ENCODE assay signal across 18 cellular contexts in the genomic region with DNA sequence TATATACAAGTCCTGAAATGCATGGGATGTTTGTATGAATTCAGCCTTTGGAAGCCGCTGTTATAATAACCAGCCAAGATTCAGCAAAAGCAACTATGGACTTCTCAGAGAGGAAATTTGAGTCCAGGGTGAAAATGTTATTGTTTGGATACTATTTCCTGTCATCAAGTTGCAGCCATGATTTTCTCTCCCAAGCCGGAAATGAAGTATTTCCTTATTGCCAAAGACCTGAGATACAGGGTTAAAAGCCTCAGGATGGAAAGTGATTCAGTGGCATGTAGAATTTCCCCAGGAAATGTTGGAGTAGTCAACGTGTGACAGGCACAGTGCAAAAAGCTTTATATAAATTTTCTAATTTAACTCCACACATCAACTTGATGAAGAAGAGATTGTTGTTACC.
DNase-seq lines count a peak whose midpoint lies in the region; ATAC-seq and TF ChIP-seq lines count a peak whose summit lies in the region.
"Had no signal": no experiment of that assay in that cellular context is flagged by ENCODE, and none has a peak within 500 bp of the region (broad histone marks: within the 10 kb centered on the region; RNA-seq: fewer than 3 reads in every experiment).

No MANE protein-coding gene starts in this region.

- no peak overlapping the region for H2BK15ac ChIP-seq in IMR-90 (ENCODE audit: low read depth, low read length)

- CTCF ChIA-PET in IMR-90 (lab: Yijun Ruan, JAX): no interaction called here

- H3K18ac ChIP-seq in IMR-90 (ENCODE audit: low read depth, low read length): no peak overlapping the region

- no peak overlapping the region for H3K27ac Mint-ChIP-seq in activated naive CD8-positive, alpha-beta T cell treated with anti-CD3 and anti-CD28 coated beads for 36 hours
- H3K27ac Mint-ChIP-seq: activated CD4-positive, alpha-beta T cell treated with anti-CD3 and anti-CD28 coated beads, Interleukin-2, amount 10 ng/mL, durations not matched to agents 7 days and 5 days; B cell; naive thymus-derived CD4-positive, alpha-beta T cell; progenitor cell of endocrine pancreas had no signal

- POLR2A ChIA-PET in IMR-90 (lab: Charles Lee; ENCODE audit: unreplicated experiment): no interaction called here

- H2AFZ ChIP-seq in IMR-90 (replicated peaks; ENCODE audit: low read length, poor library complexity) (no peak overlapping the region), MM.1S (ENCODE audit: low read length) (no peak overlapping the region)

- no peaks in the 10 kb centered on the region for H3K9me3 ChIP-seq in IMR-90 (ENCODE audit: control insufficient read depth, insufficient read depth, low read length)
- H3K9me3 ChIP-seq in subcutaneous abdominal adipose tissue (ENCODE audit: control insufficient read depth in 5 of 5, low read length in 5 of 5): no peaks in the 10 kb centered on the region
- H3K9me3 ChIP-seq in MM.1S (replicated peaks; ENCODE audit: insufficient read depth, low read length): no peaks in the 10 kb centered on the region
- H3K9me3 ChIP-seq: colonic mucosa, HAP-1 had no signal

- H3K9ac ChIP-seq in IMR-90 (ENCODE audit: low read depth, low read length): no peak overlapping the region
- no peak overlapping the region for H3K9ac ChIP-seq in subcutaneous abdominal adipose tissue (ENCODE audit: low read length in 5 of 5)
- no peak overlapping the region for H3K9ac ChIP-seq in MM.1S (ENCODE audit: low read length)

- H3K23ac ChIP-seq in IMR-90 (ENCODE audit: low read depth, low read length): no peak overlapping the region

- no peaks in the 10 kb centered on the region for H3K4me1 Mint-ChIP-seq in activated naive CD8-positive, alpha-beta T cell treated with anti-CD3 and anti-CD28 coated beads for 36 hours
- H3K4me1 Mint-ChIP-seq: activated CD4-positive, alpha-beta T cell treated with anti-CD3 and anti-CD28 coated beads, Interleukin-2, amount 10 ng/mL, durations not matched to agents 7 days and 5 days; B cell had no signal

- no peak for TF ChIP-seq POLR2A in IMR-90 (IDR thresholded peaks at IDR 0.05; ENCODE audit: low read depth, low read length)

- ATAC-seq in IMR-90 (ENCODE audit: low read depth): peak; percentile 76
- ATAC-seq: SK-N-SH treated with all-trans-retinoic acid at 6 μM for 48 hours had no signal

- no peaks in the 10 kb centered on the region for H3K9me2 ChIP-seq in MM.1S (replicated peaks; ENCODE audit: insufficient read depth, low read length)

- in situ Hi-C loops in IMR-90 (cut with MboI; ENCODE audit: low sequenced_read_pairs): no loop called here

- no peaks in the 10 kb centered on the region for H3K36me3 Mint-ChIP-seq in activated naive CD8-positive, alpha-beta T cell treated with anti-CD3 and anti-CD28 coated beads for 36 hours
- H3K36me3 Mint-ChIP-seq: naive thymus-derived CD4-positive, alpha-beta T cell had no signal

- TF ChIP-seq CTCF in IMR-90 (conservative IDR thresholded peaks at IDR 0.05; ENCODE audit: low read depth, low read length) (no peak), cardiac fibroblast (IDR thresholded peaks at IDR 0.05; ENCODE audit: low read depth, low read length) (no peak), MM.1S (IDR thresholded peaks at IDR 0.05; ENCODE audit: low read length) (no peak)

- H2AK5ac ChIP-seq in IMR-90 (ENCODE audit: low read depth, low read length): no peak overlapping the region

- H2BK20ac ChIP-seq in IMR-90 (ENCODE audit: low read depth, low read length): no peak overlapping the region

- H3K36me3 ChIP-seq in IMR-90 (ENCODE audit: control insufficient read depth, insufficient read depth, low read length): no peaks in the 10 kb centered on the region
- H3K36me3 ChIP-seq in subcutaneous abdominal adipose tissue (ENCODE audit: control insufficient read depth in 5 of 5, insufficient read depth in 5 of 5, low read length in 5 of 5): no peaks in the 10 kb centered on the region
- H3K36me3 ChIP-seq in MM.1S (replicated peaks; ENCODE audit: insufficient read depth, low read length): no peaks in the 10 kb centered on the region
- H3K36me3 ChIP-seq: colonic mucosa, HAP-1 had no signal

- H2BK120ac ChIP-seq in IMR-90 (ENCODE audit: low read depth, low read length): no peak overlapping the region

- H3K27ac ChIP-seq in IMR-90 (ENCODE audit: insufficient read depth, low read length) (no peak overlapping the region), subcutaneous abdominal adipose tissue (ENCODE audit: low read depth, low read length) (peak overlapping the region; percentile 43), MM.1S (ENCODE audit: low read length) (no peak overlapping the region)
- H3K27ac ChIP-seq: colonic mucosa had no signal

- TF ChIP-seq RAD21 in IMR-90 (IDR thresholded peaks at IDR 0.05; ENCODE audit: low read length): no peak

- H3K4me3 ChIP-seq in IMR-90 (ENCODE audit: insufficient read depth, low read depth, low read length) (no peak overlapping the region), cardiac fibroblast (replicated peaks in 1 of 2; ENCODE audit: low read depth in 2 of 2, low read length in 2 of 2) (no peak overlapping the region), subcutaneous abdominal adipose tissue (ENCODE audit: low read depth in 1 of 5, low read length in 5 of 5) (no peak overlapping the region), MM.1S (ENCODE audit: low read length) (no peak overlapping the region)
- H3K4me3 ChIP-seq: colonic mucosa, HAP-1, smooth muscle cell had no signal

- no peaks in the 10 kb centered on the region for H3K27me3 Mint-ChIP-seq in activated naive CD8-positive, alpha-beta T cell treated with anti-CD3 and anti-CD28 coated beads for 36 hours

- no TSS peak for BruUV-seq in IMR-90 (replicated peaks; lab: Mats Ljungman, UMichigan)

- dilution Hi-C loops in IMR-90 (cut with HindIII; ENCODE audit: low sequenced_read_pairs, unreplicated experiment): no loop called here

- H3K9me3 Mint-ChIP-seq in activated naive CD8-positive, alpha-beta T cell treated with anti-CD3 and anti-CD28 coated beads for 36 hours: no peaks in the 10 kb centered on the region
- H3K9me3 Mint-ChIP-seq: activated CD4-positive, alpha-beta T cell treated with anti-CD3 and anti-CD28 coated beads, Interleukin-2, amount 10 ng/mL, durations not matched to agents 7 days and 5 days had no signal

- peaks cover 4% of the 10 kb centered on the region; the same call in 1 of the 2 replicates for H3K9me1 ChIP-seq in IMR-90 (ENCODE audit: insufficient read depth, low read length)

- intact Hi-C loops in IMR-90 (cut with micrococcal nuclease): no loop called here

- no peaks in the 10 kb centered on the region for H3K79me2 ChIP-seq in MM.1S (ENCODE audit: low read length)

- H3K56ac ChIP-seq in IMR-90 (ENCODE audit: extremely low read depth, insufficient read depth, low read length): no peak overlapping the region

- H4K5ac ChIP-seq in IMR-90 (ENCODE audit: low read depth, low read length): no peak overlapping the region

- H4K8ac ChIP-seq in IMR-90 (ENCODE audit: low read depth in 2 of 2, low read length in 2 of 2): no peak overlapping the region

- no peak overlapping the region for H3K4ac ChIP-seq in IMR-90 (ENCODE audit: low read depth, low read length)

- H3F3A ChIP-seq in MM.1S (ENCODE audit: insufficient read depth, low read length): no peaks in the 10 kb centered on the region

- H3K14ac ChIP-seq in IMR-90 (replicated peaks; ENCODE audit: low read depth, low read length): no peak overlapping the region

- H3K27me3 ChIP-seq in IMR-90 (ENCODE audit: control insufficient read depth, insufficient read depth, low read length): peaks cover 3% of the 10 kb centered on the region
- H3K27me3 ChIP-seq in subcutaneous abdominal adipose tissue (ENCODE audit: control insufficient read depth in 5 of 5, insufficient read depth in 4 of 5, low read length in 5 of 5): peaks cover 0 to 2% (median 0%) of the 10 kb centered on the region in 5 donors
- H3K27me3 ChIP-seq in MM.1S (replicated peaks; ENCODE audit: insufficient read depth, low read length): no peaks in the 10 kb centered on the region
- H3K27me3 ChIP-seq: colonic mucosa had no signal

- H4K20me1 ChIP-seq in IMR-90 (ENCODE audit: insufficient read depth, low read length) (no peaks in the 10 kb centered on the region), MM.1S (ENCODE audit: insufficient read depth, low read length) (no peaks in the 10 kb centered on the region)

- no peaks in the 10 kb centered on the region for H3K79me1 ChIP-seq in IMR-90 (ENCODE audit: low read depth in 1 of 2, low read length in 2 of 2)

- H3K4me2 ChIP-seq in IMR-90 (ENCODE audit: low read depth, low read length) (no peak overlapping the region), MM.1S (ENCODE audit: low read depth, low read length) (no peak overlapping the region)
- H3K4me2 ChIP-seq: smooth muscle cell had no signal

- H3K4me3 Mint-ChIP-seq in activated naive CD8-positive, alpha-beta T cell treated with anti-CD3 and anti-CD28 coated beads for 36 hours: no peak overlapping the region
- H3K4me3 Mint-ChIP-seq: activated CD4-positive, alpha-beta T cell treated with anti-CD3 and anti-CD28 coated beads, Interleukin-2, amount 10 ng/mL, durations not matched to agents 7 days and 5 days; B cell; naive thymus-derived CD4-positive, alpha-beta T cell had no signal

- DNase-seq in IMR-90 (peak; percentile 16), cardiac fibroblast (ENCODE audit: low read depth in 2 of 2) (peak; percentile 70), left kidney (ENCODE audit: low read depth, low spot score) (peak; percentile 32), MM.1S (no peak), NCI-H187 treated with DMSO at 0.1 percent for 48 hours (lab: John Stamatoyannopoulos, UW) (no peak)
- DNase-seq in activated naive CD8-positive, alpha-beta T cell treated with anti-CD3 and anti-CD28 coated beads for 36 hours: no peak
- DNase-seq: activated CD4-positive, alpha-beta T cell treated with anti-CD3 and anti-CD28 coated beads, Interleukin-2, amount 10 ng/mL, durations not matched to agents 7 days and 5 days; activated gamma-delta T cell; colonic mucosa; naive thymus-derived CD4-positive, alpha-beta T cell; NCI-H1436 treated with DMSO at 0.1 percent for 48 hours; stimulated activated CD4-positive, alpha-beta T cell treated with anti-CD3 and anti-CD28 coated beads, Interleukin-4, amount 100 ng/mL, for 4 hours had no signal

- no CpG with 5 or more reads among the region's 3 CpGs for WGBS in IMR-90 (ENCODE audit: extremely low coverage in 2 of 2, insufficient read length in 1 of 2), 2 experiments

- H2AK9ac ChIP-seq in IMR-90 (replicated peaks; ENCODE audit: low read depth, low read length, poor library complexity): no peak overlapping the region

- H4K91ac ChIP-seq in IMR-90 (ENCODE audit: insufficient read depth, low read depth, low read length): no peak overlapping the region

- H3K4me1 ChIP-seq in IMR-90 (ENCODE audit: control insufficient read depth, insufficient read depth, low read length): no peaks in the 10 kb centered on the region
- H3K4me1 ChIP-seq in subcutaneous abdominal adipose tissue (ENCODE audit: control insufficient read depth in 5 of 5, insufficient read depth in 5 of 5, low read length in 5 of 5): peaks cover 8 to 49% (median 29%) of the 10 kb centered on the region in 5 donors
- H3K4me1 ChIP-seq in MM.1S (ENCODE audit: low read length): no peaks in the 10 kb centered on the region
- H3K4me1 ChIP-seq: colonic mucosa, HAP-1 had no signal

- no peak overlapping the region for H2BK5ac ChIP-seq in IMR-90 (ENCODE audit: low read depth, low read length, poor library complexity, severe bottlenecking)

TF ChIP-seq in IMR-90, 13 proteins besides CTCF, POLR2A, EP300 and RAD21 (continues in another document):
- TF ChIP-seq BHLHE40 (IDR thresholded peaks at IDR 0.05; ENCODE audit: low read depth, low read length) (no peak), RFX5 (IDR thresholded peaks at IDR 0.05; ENCODE audit: low read depth, low read length) (no peak)

Comparison
In these comparisons a context has a peak if more than half of its experiments do, and no peak if none do; other contexts are left out.
1. DNase-seq: peak in IMR-90 (single experiment), cardiac fibroblast (2 of 2) and left kidney (single experiment); none in MM.1S (single experiment), activated naive CD8-positive, alpha-beta T cell treated with anti-CD3 and anti-CD28 coated beads for 36 hours (single experiment) and NCI-H187 treated with DMSO at 0.1 percent for 48 hours (single experiment).